Comparison of ENCODE assay signal across 8 cellular contexts in the genomic region with DNA sequence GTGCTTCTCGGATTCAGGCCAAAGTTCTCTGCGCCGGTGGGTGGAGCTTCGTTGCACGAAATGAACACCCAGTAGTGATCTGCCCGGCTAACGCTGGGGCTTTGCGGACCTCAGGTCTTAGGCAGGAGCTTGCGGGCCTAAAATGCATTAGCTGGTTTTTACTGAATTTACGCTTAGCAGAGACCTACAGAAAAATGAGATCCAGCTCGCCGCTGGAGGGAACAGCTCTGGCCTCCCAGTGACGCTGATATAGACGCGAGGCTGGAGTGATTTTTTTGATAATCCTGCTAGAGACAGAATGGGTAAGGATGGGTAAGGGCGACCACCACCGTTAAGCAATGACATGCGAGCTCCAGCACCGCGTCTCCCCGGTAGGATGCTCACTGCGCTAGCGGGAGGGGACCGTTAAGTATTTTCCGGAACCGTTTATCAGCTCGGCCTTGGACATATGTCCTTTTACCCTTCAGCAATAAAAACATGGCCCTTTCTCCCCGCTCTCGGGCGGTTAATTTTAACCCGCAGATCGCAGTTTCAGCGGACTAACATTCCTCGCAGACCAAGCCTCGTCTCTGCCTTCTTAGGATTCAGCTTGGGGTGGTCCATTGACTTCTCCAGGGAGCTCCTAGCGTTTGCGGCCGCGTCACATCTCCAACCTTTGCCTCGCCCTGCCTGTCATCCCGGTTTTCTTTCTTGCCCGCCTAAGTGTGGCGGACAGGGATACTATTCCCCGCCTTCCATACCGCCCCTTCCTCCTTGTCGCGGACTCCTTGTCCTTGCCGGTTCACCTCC.
DNase-seq lines count a peak whose midpoint lies in the region; FAIRE-seq and TF ChIP-seq lines count a peak whose summit lies in the region.

No MANE protein-coding gene starts in this region.

- FAIRE-seq in kidney (lab: Jason Lieb, UNC) = no peak
- FAIRE-seq in urothelium cell line (lab: Jason Lieb, UNC) = peak; percentile 72

- intact Hi-C loops in kidney (cut with DNase I) = no loop called here

- H3K4me3 ChIP-seq in HL-60 (replicated peaks; ENCODE audit: insufficient read depth, low read length) = peak overlapping the region; percentile 40
- H3K4me3 ChIP-seq in adipocyte (ENCODE audit: low read length) = peak overlapping the region; percentile 75
- peak overlapping the region; percentile 21 to 36 for H3K4me3 ChIP-seq in kidney (ENCODE audit: low read length in 2 of 2)
- no peak overlapping the region for H3K4me3 ChIP-seq in effector memory CD4-positive, alpha-beta T cell (ENCODE audit: insufficient read depth, low read depth, low read length, poor library complexity, severe bottlenecking)

- no peak overlapping the region for H3K9ac ChIP-seq in adipocyte (ENCODE audit: low read length)
- H3K9ac ChIP-seq in kidney (ENCODE audit: low read length in 2 of 2) = no peak overlapping the region

- H3K4me1 ChIP-seq in adipocyte (ENCODE audit: control insufficient read depth, insufficient read depth, low read length) (peaks cover 12% of the 10 kb centered on the region), kidney (ENCODE audit: control insufficient read depth in 1 of 2, insufficient read depth in 1 of 2, low read depth in 1 of 2, low read length in 2 of 2) (no peaks in the 10 kb centered on the region)
- no peaks in the 10 kb centered on the region for H3K4me1 ChIP-seq in effector memory CD4-positive, alpha-beta T cell (ENCODE audit: control insufficient read depth, insufficient read depth, low read length, poor library complexity, severe bottlenecking)

- H3K27ac ChIP-seq in HL-60 (replicated peaks) (no peak overlapping the region), kidney (ENCODE audit: low read depth in 2 of 2, low read length in 2 of 2) (no peak overlapping the region)
- no peak overlapping the region for H3K27ac ChIP-seq in effector memory CD4-positive, alpha-beta T cell (ENCODE audit: insufficient read depth, low read length, poor library complexity, severe bottlenecking)

- H3K27me3 ChIP-seq in HL-60 (ENCODE audit: insufficient read depth, poor library complexity, severe bottlenecking) (peaks cover 26% of the 10 kb centered on the region), adipocyte (replicated peaks; ENCODE audit: control insufficient read depth, insufficient read depth, low read length) (peaks cover 43% of the 10 kb centered on the region)
- H3K27me3 ChIP-seq in effector memory CD4-positive, alpha-beta T cell (replicated peaks; ENCODE audit: control insufficient read depth, insufficient read depth, low read length, poor library complexity, severe bottlenecking) = peaks cover 19% of the 10 kb centered on the region

- H3K36me3 ChIP-seq in adipocyte (ENCODE audit: control insufficient read depth, insufficient read depth, low read length, severe bottlenecking) (no peaks in the 10 kb centered on the region), kidney (ENCODE audit: control insufficient read depth in 1 of 2, insufficient read depth in 2 of 2, low read length in 2 of 2) (no peaks in the 10 kb centered on the region)
- no peaks in the 10 kb centered on the region for H3K36me3 ChIP-seq in effector memory CD4-positive, alpha-beta T cell (ENCODE audit: control insufficient read depth, insufficient read depth, low read length)

- TF ChIP-seq CTCF in HL-60 (IDR thresholded peaks at IDR 0.05; ENCODE audit: insufficient read depth, low read length) (no peak), kidney (IDR thresholded peaks at IDR 0.05; ENCODE audit: borderline replicate concordance, extremely low read depth, insufficient read depth) (no peak)

- no peaks in the 10 kb centered on the region for H3K9me3 ChIP-seq in adipocyte (ENCODE audit: control insufficient read depth, low read length)
- peaks cover 0 to 4% of the 10 kb centered on the region in 2 donors for H3K9me3 ChIP-seq in kidney (ENCODE audit: control insufficient read depth in 1 of 2, low read length in 2 of 2)
- H3K9me3 ChIP-seq in effector memory CD4-positive, alpha-beta T cell (ENCODE audit: control insufficient read depth, low read length) = no peaks in the 10 kb centered on the region

- DNase-seq in AG08396 (ENCODE audit: low spot score) (peak; percentile 62), HL-60 (ENCODE audit: low read depth in 1 of 2, low spot score in 1 of 2) (no peak), adipocyte (ENCODE audit: low read depth) (peak; percentile 39), kidney (no peak), urothelium cell line (ENCODE audit: low spot score) (no peak), NCI-H526 (lab: John Stamatoyannopoulos, UW) (no peak), NCI-H187 (lab: John Stamatoyannopoulos, UW) (no peak)
- no peak for DNase-seq in effector memory CD4-positive, alpha-beta T cell

Comparison
In these comparisons a context has a peak if more than half of its experiments do, and no peak if none do; other contexts are left out.
1. DNase-seq: peak in AG08396 (single experiment) and adipocyte (single experiment); none in HL-60 (0 of 2), kidney (single experiment), urothelium cell line (single experiment), effector memory CD4-positive, alpha-beta T cell (0 of 3), NCI-H526 (0 of 2) and NCI-H187 (0 of 2).